Comparison of ENCODE assay signal across 8 cellular contexts in genomic region chr21:42746593-42747266, GRCh38.
A peak's percentile ranks its signal among the peaks of the same experiment; 100 is the strongest.
DNase-seq lines count a peak whose midpoint lies in the region; ATAC-seq, FAIRE-seq and TF ChIP-seq lines count a peak whose summit lies in the region.
"Had no signal": no experiment of that assay in that cellular context is flagged by ENCODE, and none has a peak within 500 bp of the region (broad histone marks: within the 10 kb centered on the region; RNA-seq: fewer than 3 reads in every experiment).

No MANE protein-coding gene starts in this region.

- no peak for FAIRE-seq in HTR-8/SVneo (lab: Jason Lieb, UNC)

- no peak for TF ChIP-seq EP300 in transverse colon (IDR thresholded peaks at IDR 0.05; ENCODE audit: low read depth)

- no peaks in the 10 kb centered on the region for H3K36me3 ChIP-seq in transverse colon

- no peak overlapping the region for H3K4me3 ChIP-seq in transverse colon

- H3K27me3 ChIP-seq in transverse colon, result no peaks in the 10 kb centered on the region

- peak; percentile 20 for DNase-seq in T-helper 9 cell
- DNase-seq in activated naive CD8-positive, alpha-beta T cell treated with anti-CD3 and anti-CD28 coated beads for 36 hours, result peak; percentile 37
- DNase-seq in naive B cell, result peak; percentile 64
- peak; percentile 53 for DNase-seq in transverse colon
- DNase-seq in HTR-8/SVneo (ENCODE audit: insufficient read length, low spot score), result no peak
- no peak for DNase-seq in cortex of kidney (lab: John Stamatoyannopoulos, UW)
- no peak for DNase-seq in kidney tubule cell (ENCODE audit: low spot score)
- DNase-seq: NCI-H524 treated with DMSO at 0.1 percent for 48 hours had no signal

- no peaks in the 10 kb centered on the region for H3K9me3 ChIP-seq in transverse colon

- peaks cover 13 to 35% (median 23%) of the 10 kb centered on the region in 4 donors for H3K4me1 ChIP-seq in transverse colon

- no peak for TF ChIP-seq POLR2A in transverse colon (IDR thresholded peaks at IDR 0.05)

- H3K9me3 Mint-ChIP-seq in activated naive CD8-positive, alpha-beta T cell treated with anti-CD3 and anti-CD28 coated beads for 36 hours, result no peaks in the 10 kb centered on the region
- peaks cover 0 to 1% (median 0%) of the 10 kb centered on the region in 7 donors for H3K9me3 Mint-ChIP-seq in naive B cell

- TF ChIP-seq CTCF in transverse colon (IDR thresholded peaks at IDR 0.05), result no peak

- 66 to 67% methylated on average over 7 to 21 of the region's 21 CpGs for WGBS in transverse colon (ENCODE audit: low coverage in 1 of 2), 2 donors

- H3K4me3 Mint-ChIP-seq in activated naive CD8-positive, alpha-beta T cell treated with anti-CD3 and anti-CD28 coated beads for 36 hours, result peak overlapping the region; percentile 47
- peak overlapping the region; percentile 72 to 90 (median 82) for H3K4me3 Mint-ChIP-seq in naive B cell

- ATAC-seq in naive B cell (ENCODE audit: low read depth in 2 of 2), result peak; percentile 75 to 78

- H3K36me3 Mint-ChIP-seq in activated naive CD8-positive, alpha-beta T cell treated with anti-CD3 and anti-CD28 coated beads for 36 hours, result no peaks in the 10 kb centered on the region
- no peaks in the 10 kb centered on the region for H3K36me3 Mint-ChIP-seq in naive B cell

- H3K27me3 Mint-ChIP-seq in activated naive CD8-positive, alpha-beta T cell treated with anti-CD3 and anti-CD28 coated beads for 36 hours, result no peaks in the 10 kb centered on the region
- peaks cover 0 to 12% (median 0%) of the 10 kb centered on the region in 3 donors for H3K27me3 Mint-ChIP-seq in naive B cell

- in situ Hi-C loops in transverse colon (cut with MboI; ENCODE audit: low pct_ligation_motif_present in 1 of 4, low pct_unique_long_range_greater_than_20kb in 1 of 4, low sequenced_read_pairs in 3 of 4), result no loop called here

- peak overlapping the region; percentile 64 to 77 (median 72) for H3K27ac ChIP-seq in transverse colon

- peaks cover 22% of the 10 kb centered on the region for H3K4me1 Mint-ChIP-seq in activated naive CD8-positive, alpha-beta T cell treated with anti-CD3 and anti-CD28 coated beads for 36 hours
- peaks cover 14 to 29% (median 20%) of the 10 kb centered on the region in 3 donors for H3K4me1 Mint-ChIP-seq in naive B cell

- peak overlapping the region; percentile 92 for H3K27ac Mint-ChIP-seq in activated naive CD8-positive, alpha-beta T cell treated with anti-CD3 and anti-CD28 coated beads for 36 hours
- H3K27ac Mint-ChIP-seq in naive B cell, result peak overlapping the region; percentile 89 to 97 (median 94)

- intact Hi-C loops in transverse colon (cut with DNase I; ENCODE audit: low total_unique reads), result no loop called here

Comparison
In these comparisons a context has a peak if more than half of its experiments do, and no peak if none do; other contexts are left out.
1. DNase-seq: peak in T-helper 9 cell (single experiment), activated naive CD8-positive, alpha-beta T cell treated with anti-CD3 and anti-CD28 coated beads for 36 hours (single experiment), naive B cell (single experiment) and transverse colon (single experiment); none in HTR-8/SVneo (single experiment), cortex of kidney (single experiment) and kidney tubule cell (single experiment).